In genomic region chr6:158567871-158568401, GRCh38 we compare ENCODE assay signal across 1 cellular context.
TF ChIP-seq lines count a peak whose summit lies in the region.

No MANE protein-coding gene starts in this region.

TF ChIP-seq in H1, 55 proteins besides CTCF, POLR2A, EP300 and RAD21:
- TF ChIP-seq TEAD4 (IDR thresholded peaks at IDR 0.05; ENCODE audit: low read depth, low read length), result no peak
- no peak for TF ChIP-seq SIN3A (conservative IDR thresholded peaks at IDR 0.05 in 1 of 2, IDR thresholded peaks at IDR 0.05 in 1 of 2; ENCODE audit: low read depth in 1 of 2, low read length in 2 of 2)
- no peak for TF ChIP-seq MAFK (IDR thresholded peaks at IDR 0.05; ENCODE audit: low read depth, low read length)
- TF ChIP-seq BCL11A (IDR thresholded peaks at IDR 0.05; ENCODE audit: low read depth in 2 of 2, low read length in 2 of 2), result no peak
- no peak for TF ChIP-seq ASH2L (IDR thresholded peaks at IDR 0.05; ENCODE audit: low read length)
- TF ChIP-seq ATF2 (IDR thresholded peaks at IDR 0.05; ENCODE audit: low read length), result no peak
- TF ChIP-seq GTF2F1 (IDR thresholded peaks at IDR 0.05; ENCODE audit: borderline replicate concordance, low read depth, low read length), result no peak
- no peak for TF ChIP-seq JUN (IDR thresholded peaks at IDR 0.05; ENCODE audit: low read depth, low read length)
- no peak for TF ChIP-seq NANOG (IDR thresholded peaks at IDR 0.05; ENCODE audit: insufficient read depth, low read depth, low read length, poor library complexity, severe bottlenecking)
TF ChIP-seq in H1: peak in this region for 0.
